ENCODE assay signal across 8 cellular contexts in the genomic region with DNA sequence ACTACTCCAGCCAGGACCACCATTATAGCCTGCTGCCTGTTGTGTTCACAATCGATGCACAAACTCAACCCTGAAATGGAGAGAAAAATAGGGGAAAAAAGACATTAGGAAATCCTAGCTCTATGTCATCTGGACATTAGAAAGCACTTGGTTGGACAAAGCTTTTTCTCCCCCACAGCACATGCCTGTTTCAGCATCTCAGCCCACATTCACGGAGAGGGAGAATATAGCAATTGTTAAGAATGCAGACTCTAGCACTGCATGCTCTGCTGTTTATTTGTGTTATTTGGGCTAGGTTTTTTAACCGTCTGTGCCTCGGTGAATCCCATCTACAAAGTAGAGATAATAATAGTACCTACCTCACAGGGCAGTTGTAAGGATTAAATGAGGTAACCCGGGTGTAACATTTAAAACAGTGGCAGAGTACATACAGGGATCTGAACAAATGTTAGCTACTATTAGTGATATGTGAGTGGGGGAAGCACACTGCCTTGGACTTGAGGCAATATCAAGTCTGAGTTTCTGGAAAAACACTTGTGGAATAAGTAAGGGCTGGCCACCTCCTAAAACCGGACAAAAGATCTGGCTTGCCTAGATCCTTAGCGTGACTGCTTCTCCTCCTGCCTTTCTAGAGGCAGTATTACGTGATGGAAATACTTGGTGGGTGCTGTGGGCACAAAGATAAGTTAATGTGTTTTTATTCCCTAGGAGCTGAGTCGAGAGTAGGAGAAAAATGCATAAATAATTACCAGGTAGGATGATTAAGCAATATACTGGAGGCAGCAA. TPM values are rescaled to one million over a fixed set of nuclear protein-coding genes. Genes with fewer than 3 reads are reported as not detected.
A peak's percentile ranks its signal among the peaks of the same experiment; 100 is the strongest.
DNase-seq lines count a peak whose midpoint lies in the region; ATAC-seq and TF ChIP-seq lines count a peak whose summit lies in the region.

No MANE protein-coding gene starts in this region.

- CTCF ChIA-PET in Calu3 (lab: Charles Lee), result interaction anchor here (0.5 to 2.3 kb wide), 3 partner anchors 99 to 137 kb away, joined by 3 to 15 read pairs (median 4); no protein-coding TSS in a partner anchor

- no peak for TF ChIP-seq POLR2A in transverse colon (IDR thresholded peaks at IDR 0.05)

- H3K36me3 Mint-ChIP-seq in Calu3 (ENCODE audit: insufficient read depth, unreplicated experiment), result peaks cover 49% of the 10 kb centered on the region

- H3K27me3 Mint-ChIP-seq in Calu3 (ENCODE audit: unreplicated experiment), result no peaks in the 10 kb centered on the region

- H3K27me3 ChIP-seq in endocrine pancreas (ENCODE audit: control insufficient read depth, insufficient read depth, low read length) (no peaks in the 10 kb centered on the region), muscle layer of duodenum (ENCODE audit: low read depth, low read length) (no peaks in the 10 kb centered on the region), transverse colon (no peaks in the 10 kb centered on the region)

- H3K4me3 ChIP-seq in endocrine pancreas (ENCODE audit: control insufficient read depth, insufficient read depth, low read length), result peak overlapping the region; percentile 69
- peak overlapping the region; percentile 75 to 90 for H3K4me3 ChIP-seq in muscle layer of duodenum (ENCODE audit: low read depth in 1 of 2, low read length in 2 of 2)
- peak overlapping the region; percentile 62 to 97 (median 86) for H3K4me3 ChIP-seq in transverse colon

- H3K27ac ChIP-seq in muscle layer of duodenum (ENCODE audit: low read length) (peak overlapping the region; percentile 97), transverse colon (peak overlapping the region; percentile 99)

- TF ChIP-seq CTCF in Calu3 (IDR thresholded peaks at IDR 0.05; ENCODE audit: unreplicated experiment) (no peak), transverse colon (IDR thresholded peaks at IDR 0.05) (no peak)

- WGBS in transverse colon (ENCODE audit: low coverage in 1 of 2), 2 donors, result 17 to 22% methylated on average over 6 to 9 of the region's 9 CpGs

- no peaks in the 10 kb centered on the region for H3K9me3 Mint-ChIP-seq in Calu3 (ENCODE audit: low read depth, unreplicated experiment)

- no TSS peak for BruUV-seq in Calu3 (replicated peaks; lab: Mats Ljungman, UMichigan)

- H3K36me3 ChIP-seq in endocrine pancreas (ENCODE audit: control insufficient read depth, insufficient read depth, low read length) (no peaks in the 10 kb centered on the region), muscle layer of duodenum (ENCODE audit: control insufficient read depth in 1 of 2, insufficient read depth in 2 of 2, low read length in 2 of 2) (peaks cover 0 to 14% of the 10 kb centered on the region in 2 donors), transverse colon (no peaks in the 10 kb centered on the region)

- intact Hi-C loops in Calu3 (cut with micrococcal nuclease; ENCODE audit: unreplicated experiment) (no loop called here), transverse colon (cut with DNase I; ENCODE audit: low total_unique reads) (loop anchor here (5.0 kb wide), 1 partner anchor 88 kb away; no protein-coding TSS in a partner anchor)

- peak overlapping the region; percentile 91 for H3K9ac ChIP-seq in endocrine pancreas (ENCODE audit: control insufficient read depth, insufficient read depth, low read length)

- no peak for ATAC-seq in HG02840 (IDR thresholded peaks at IDR 0.05; ENCODE audit: low FRiP score, unreplicated experiment)
- ATAC-seq in GM18858 (IDR thresholded peaks at IDR 0.05; ENCODE audit: unreplicated experiment), result no peak

- H3K4me1 ChIP-seq in endocrine pancreas (ENCODE audit: control insufficient read depth, insufficient read depth, low read length) (peaks cover 14% of the 10 kb centered on the region), muscle layer of duodenum (ENCODE audit: control insufficient read depth in 1 of 2, insufficient read depth in 2 of 2, low read length in 2 of 2) (peaks cover 13 to 18% of the 10 kb centered on the region in 2 donors), transverse colon (peaks cover 11 to 63% (median 30%) of the 10 kb centered on the region in 4 donors)

- peaks cover 30% of the 10 kb centered on the region for H3K4me1 Mint-ChIP-seq in Calu3 (ENCODE audit: low read depth, unreplicated experiment)

- in situ Hi-C loops in transverse colon (cut with MboI; ENCODE audit: low pct_ligation_motif_present in 1 of 4, low pct_unique_long_range_greater_than_20kb in 1 of 4, low sequenced_read_pairs in 3 of 4), result loop anchor here in 3 of 4 donors (10.0 kb wide), 3 partner anchors 86 to 156 kb away; no protein-coding TSS in a partner anchor

- H3K27ac Mint-ChIP-seq in Calu3 (ENCODE audit: unreplicated experiment), result peak overlapping the region; percentile 97

- peak overlapping the region; percentile 93 for H3K4me3 Mint-ChIP-seq in Calu3 (ENCODE audit: low read depth, unreplicated experiment)

- TF ChIP-seq EP300 in Ishikawa (IDR thresholded peaks at IDR 0.05; ENCODE audit: borderline replicate concordance), result no peak
- TF ChIP-seq EP300 in transverse colon (IDR thresholded peaks at IDR 0.05; ENCODE audit: low read depth), result no peak

- DNase-seq in Calu3, result peak; percentile 6
- DNase-seq in activated CD4-positive, alpha-beta T cell treated with anti-CD3 and anti-CD28 coated beads for 48 hours, result peak; percentile 41
- DNase-seq in transverse colon, result peak; percentile 28

- no peak for TF ChIP-seq RAD21 in Ishikawa (IDR thresholded peaks at IDR 0.05; ENCODE audit: low read depth)

- no peaks in the 10 kb centered on the region for H3K9me3 ChIP-seq in endocrine pancreas (ENCODE audit: control insufficient read depth, low read length)
- no peaks in the 10 kb centered on the region for H3K9me3 ChIP-seq in muscle layer of duodenum (ENCODE audit: control insufficient read depth in 1 of 2, low read length in 2 of 2)
- H3K9me3 ChIP-seq in transverse colon, result no peaks in the 10 kb centered on the region

TF ChIP-seq in Ishikawa, 13 proteins besides CTCF, POLR2A, EP300 and RAD21:
- TF ChIP-seq EGR1 (IDR thresholded peaks at IDR 0.05) (no peak), CEBPB (IDR thresholded peaks at IDR 0.05) (0 out of 2 replicates have a peak, but pooled peaks have one; percentile 27)

RNA-seq across cellular contexts. Expression of gene PPP1CB, which starts 1.1 kb away (rescaled TPM):
- 218 and 235 TPM in 2 replicates for total RNA-seq in Calu3 (2022)
- 100 to 1,000 TPM; 132 to 245 (median 192) TPM for total RNA-seq in transverse colon
